ENCODE assay signal across 8 cellular contexts in the genomic region with DNA sequence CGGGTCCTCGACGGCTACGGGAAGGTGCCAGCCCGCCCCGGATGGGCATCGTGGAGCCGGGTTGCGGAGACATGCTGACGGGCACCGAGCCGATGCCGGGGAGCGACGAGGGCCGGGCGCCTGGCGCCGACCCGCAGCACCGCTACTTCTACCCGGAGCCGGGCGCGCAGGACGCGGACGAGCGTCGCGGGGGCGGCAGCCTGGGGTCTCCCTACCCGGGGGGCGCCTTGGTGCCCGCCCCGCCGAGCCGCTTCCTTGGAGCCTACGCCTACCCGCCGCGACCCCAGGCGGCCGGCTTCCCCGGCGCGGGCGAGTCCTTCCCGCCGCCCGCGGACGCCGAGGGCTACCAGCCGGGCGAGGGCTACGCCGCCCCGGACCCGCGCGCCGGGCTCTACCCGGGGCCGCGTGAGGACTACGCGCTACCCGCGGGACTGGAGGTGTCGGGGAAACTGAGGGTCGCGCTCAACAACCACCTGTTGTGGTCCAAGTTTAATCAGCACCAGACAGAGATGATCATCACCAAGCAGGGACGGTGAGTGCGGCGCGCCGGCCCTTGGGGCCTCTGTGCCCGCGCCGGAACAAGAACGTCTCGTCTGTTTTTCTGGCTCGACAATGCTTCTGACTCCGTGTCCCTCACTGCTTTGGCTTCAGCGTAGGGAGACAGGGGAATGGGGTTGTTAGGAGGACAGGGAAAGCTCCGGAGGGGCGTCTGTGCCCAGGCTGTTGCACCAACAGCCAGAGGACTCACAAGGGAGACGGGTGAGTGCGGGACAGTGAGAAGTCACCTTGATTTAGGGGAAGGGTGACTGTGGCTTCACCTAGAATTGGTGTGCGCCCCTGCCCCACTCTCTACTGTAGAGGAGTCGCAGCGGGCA.
DNase-seq lines count a peak whose midpoint lies in the region; ATAC-seq lines count a peak whose summit lies in the region.

No MANE protein-coding gene starts in this region.

- DNase-seq in NCI-H2171 (lab: John Stamatoyannopoulos, UW) (peak; percentile 27), NCI-H2171 treated with DMSO at 0.1 percent for 48 hours (lab: John Stamatoyannopoulos, UW) (no peak), medulla oblongata (ENCODE audit: extremely low spot score) (no peak), COLO829 (ENCODE audit: low spot score) (no peak)
- DNase-seq in activated T-cell treated with anti-CD3 and anti-CD28 coated beads, Interleukin-2, amount 50 U/mL, for 24 hours: no peak
- DNase-seq in stimulated activated naive CD8-positive, alpha-beta T cell treated with anti-CD3 and anti-CD28 coated beads, Interleukin-15, amount 100 ng/mL, for 72 hours: peak in 1 of 2 donors; percentile 34

- peaks cover 71% of the 10 kb centered on the region for H3K4me1 Mint-ChIP-seq in activated T-cell treated with anti-CD3 and anti-CD28 coated beads, Interleukin-2, amount 50 U/mL, for 24 hours (ENCODE audit: low read depth)
- H3K4me1 Mint-ChIP-seq in stimulated activated naive CD8-positive, alpha-beta T cell treated with anti-CD3 and anti-CD28 coated beads, Interleukin-15, amount 100 ng/mL, for 72 hours: peaks cover 74% of the 10 kb centered on the region

- H3K9ac ChIP-seq in iPS-20b (ENCODE audit: low read depth, low read length): no peak overlapping the region

- H3K27me3 Mint-ChIP-seq in activated T-cell treated with anti-CD3 and anti-CD28 coated beads, Interleukin-2, amount 50 U/mL, for 24 hours: no peaks in the 10 kb centered on the region
- no peaks in the 10 kb centered on the region for H3K27me3 Mint-ChIP-seq in stimulated activated naive CD8-positive, alpha-beta T cell treated with anti-CD3 and anti-CD28 coated beads, Interleukin-15, amount 100 ng/mL, for 72 hours

- peak overlapping the region; percentile 96 for H3K4me3 Mint-ChIP-seq in activated T-cell treated with anti-CD3 and anti-CD28 coated beads, Interleukin-2, amount 50 U/mL, for 24 hours
- peak overlapping the region; percentile 97 to 98 for H3K4me3 Mint-ChIP-seq in stimulated activated naive CD8-positive, alpha-beta T cell treated with anti-CD3 and anti-CD28 coated beads, Interleukin-15, amount 100 ng/mL, for 72 hours

- peaks cover 80% of the 10 kb centered on the region for H3K27me3 ChIP-seq in iPS-20b (ENCODE audit: insufficient read depth, low read length)

- H3K4me3 ChIP-seq in iPS-20b (ENCODE audit: low read length): peak overlapping the region; percentile 70

- no peak overlapping the region for H3K27ac ChIP-seq in iPS-20b (ENCODE audit: low read length)

- no peaks in the 10 kb centered on the region for H3K9me3 ChIP-seq in iPS-20b (ENCODE audit: insufficient read depth, low read depth, low read length)

- H3K36me3 Mint-ChIP-seq in activated T-cell treated with anti-CD3 and anti-CD28 coated beads, Interleukin-2, amount 50 U/mL, for 24 hours (ENCODE audit: low read depth): peaks cover 44% of the 10 kb centered on the region

- ATAC-seq in HG03064 (IDR thresholded peaks at IDR 0.05; ENCODE audit: low read depth, unreplicated experiment): peak; percentile 17
- peak; percentile 54 for ATAC-seq in stimulated activated naive CD8-positive, alpha-beta T cell treated with anti-CD3 and anti-CD28 coated beads, Interleukin-15, amount 100 ng/mL, for 72 hours

- H3K4me1 ChIP-seq in iPS-20b (ENCODE audit: insufficient read depth, low read length): peaks cover 3% of the 10 kb centered on the region; the same call in 1 of the 2 replicates

- H3K36me3 ChIP-seq in iPS-20b (ENCODE audit: insufficient read depth, low read depth, low read length): no peaks in the 10 kb centered on the region

- peak overlapping the region; percentile 96 for H3K27ac Mint-ChIP-seq in activated T-cell treated with anti-CD3 and anti-CD28 coated beads, Interleukin-2, amount 50 U/mL, for 24 hours
- peak overlapping the region; percentile 90 to 93 for H3K27ac Mint-ChIP-seq in stimulated activated naive CD8-positive, alpha-beta T cell treated with anti-CD3 and anti-CD28 coated beads, Interleukin-15, amount 100 ng/mL, for 72 hours

- no peaks in the 10 kb centered on the region for H3K9me3 Mint-ChIP-seq in activated T-cell treated with anti-CD3 and anti-CD28 coated beads, Interleukin-2, amount 50 U/mL, for 24 hours
- no peaks in the 10 kb centered on the region for H3K9me3 Mint-ChIP-seq in stimulated activated naive CD8-positive, alpha-beta T cell treated with anti-CD3 and anti-CD28 coated beads, Interleukin-15, amount 100 ng/mL, for 72 hours
